8 cellular contexts compared by ENCODE assay signal in genomic region chr6:51487937-51488336, GRCh38.
"Had no signal": no experiment of that assay in that cellular context is flagged by ENCODE, and none has a peak within 500 bp of the region (broad histone marks: within the 10 kb centered on the region; RNA-seq: fewer than 3 reads in every experiment).

No MANE protein-coding gene starts in this region.

- H3K27ac ChIP-seq: GM23248, KMS-11 had no signal

- H2AFZ ChIP-seq: GM23248 had no signal

- H3K4me2 ChIP-seq: KMS-11 had no signal

- H3K27ac Mint-ChIP-seq: H9 had no signal

- H3K4me3 ChIP-seq: GM23248 had no signal

- H3K4me3 Mint-ChIP-seq: H9 had no signal

- FAIRE-seq: H54, HTR-8/SVneo had no signal

- H3K9ac ChIP-seq: GM23248, KMS-11 had no signal

- DNase-seq: GM23248, GOT3, H9, HCEC 1CT, KBM-7 had no signal
